2 cellular contexts compared by ENCODE assay signal in genomic region chr16:87669672-87670071, GRCh38.
TF ChIP-seq lines count a peak whose summit lies in the region.

No MANE protein-coding gene starts in this region.

TF ChIP-seq in IMR-90, 13 proteins besides CTCF, POLR2A, EP300 and RAD21:
- TF ChIP-seq MXI1 (IDR thresholded peaks at IDR 0.05; ENCODE audit: borderline replicate concordance, low read depth, low read length): no peak
- no peak for TF ChIP-seq FOS (IDR thresholded peaks at IDR 0.05; ENCODE audit: low read depth, low read length)
- TF ChIP-seq ELK1 (IDR thresholded peaks at IDR 0.05; ENCODE audit: borderline replicate concordance, low read depth, low read length): no peak
- no peak for TF ChIP-seq MAFK (IDR thresholded peaks at IDR 0.05; ENCODE audit: low read depth, low read length)
- TF ChIP-seq USF2 (IDR thresholded peaks at IDR 0.05; ENCODE audit: low read depth, low read length): no peak
- TF ChIP-seq CEBPB (IDR thresholded peaks at IDR 0.05; ENCODE audit: low read depth, low read length): no peak
- no peak for TF ChIP-seq RFX5 (IDR thresholded peaks at IDR 0.05; ENCODE audit: low read depth, low read length)
- no peak for TF ChIP-seq BHLHE40 (IDR thresholded peaks at IDR 0.05; ENCODE audit: low read depth, low read length)
- TF ChIP-seq SMC3 (IDR thresholded peaks at IDR 0.05; ENCODE audit: low read depth, low read length): no peak

TF ChIP-seq in K562, 482 proteins besides CTCF, POLR2A, EP300 and RAD21:
- TF ChIP-seq HES1 (IDR thresholded peaks at IDR 0.05; ENCODE audit: low read depth) (no peak), MLX (CRISPR knock-in tag; conservative IDR thresholded peaks at IDR 0.05) (no peak), XRCC5 (IDR thresholded peaks at IDR 0.05; ENCODE audit: low read depth, low read length) (no peak), MTF1 (CRISPR knock-in tag; IDR thresholded peaks at IDR 0.05; ENCODE audit: borderline replicate concordance) (no peak), SP1 (CRISPR knock-in tag; IDR thresholded peaks at IDR 0.05) (no peak), ZNF232 (CRISPR knock-in tag; IDR thresholded peaks at IDR 0.05) (no peak), DNMT1 (IDR thresholded peaks at IDR 0.05) (no peak), BDP1 (IDR thresholded peaks at IDR 0.05; ENCODE audit: insufficient read depth, insufficient read length) (no peak), SPI1 (IDR thresholded peaks at IDR 0.05; ENCODE audit: borderline replicate concordance, low read depth, low read length) (peak; percentile 25; the same call in 1 of the 2 replicates), CREM (IDR thresholded peaks at IDR 0.05; ENCODE audit: low read depth) (0 out of 2 replicates have a peak, but pooled peaks have one; percentile 18)
